In the genomic region with DNA sequence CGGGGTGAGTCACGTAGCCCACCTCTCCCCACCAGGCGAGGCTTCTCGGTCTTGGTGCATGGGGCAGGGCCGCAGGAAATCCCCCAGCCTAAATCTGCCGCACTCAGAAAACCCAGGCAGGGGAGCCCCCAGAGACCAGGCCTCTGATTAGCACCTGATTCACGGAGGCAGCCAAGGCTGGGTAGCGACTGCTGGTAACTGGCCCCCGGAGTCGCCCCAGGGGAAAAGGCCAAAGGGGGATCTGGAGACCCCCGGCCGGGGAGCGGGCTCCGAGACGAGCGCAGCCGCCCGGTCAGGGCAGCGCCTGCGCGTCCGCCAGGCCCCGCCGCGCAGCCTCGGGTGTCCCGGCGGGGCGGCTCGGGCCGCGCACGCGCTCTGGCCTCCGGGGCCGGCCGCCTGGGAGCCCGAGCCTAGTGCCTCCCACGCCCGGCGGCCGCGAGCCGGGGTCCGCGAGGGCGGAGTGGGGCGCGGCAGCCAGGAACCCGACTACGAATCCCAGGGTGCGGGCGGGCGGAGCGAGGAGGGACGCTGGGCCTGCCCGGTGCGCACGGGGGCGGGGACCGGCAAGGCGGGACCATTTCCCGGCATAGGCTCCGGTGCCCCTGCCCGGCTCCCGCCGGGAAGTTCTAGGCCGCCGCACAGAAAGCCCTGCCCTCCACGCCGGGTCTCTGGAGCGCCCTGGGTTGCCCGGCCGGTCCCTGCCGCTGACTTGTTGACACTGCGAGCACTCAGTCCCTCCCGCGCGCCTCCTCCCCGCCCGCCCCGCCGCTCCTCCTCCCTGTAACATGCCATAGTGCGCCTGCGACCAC, we compare ENCODE assay signal across 1 cellular context.
TF ChIP-seq lines count a peak whose summit lies in the region.

Gene DUSP22, plus strand, starts transcription at position 791 of the 809 bp plus-strand sequence. CDS start 53 bp downstream, outside the sequence.

TF ChIP-seq in K562, 482 proteins besides CTCF, POLR2A, EP300 and RAD21 (continued from another document and continues in another):
- TF ChIP-seq NR2C1 (IDR thresholded peaks at IDR 0.05) (no peak), NR2C1 (tag; IDR thresholded peaks at IDR 0.05) (no peak), ADNP (tag; IDR thresholded peaks at IDR 0.05) (no peak), THAP7 (CRISPR knock-in tag; IDR thresholded peaks at IDR 0.05) (peak; percentile 18; the same call in 1 of the 2 replicates), UBTF (IDR thresholded peaks at IDR 0.05; ENCODE audit: borderline replicate concordance in 1 of 2, low read depth in 2 of 2, low read length in 2 of 2) (peak; percentile 86 to 96; a peak in 3 of 4 replicates), STAT5B (CRISPR knock-in tag; IDR thresholded peaks at IDR 0.05) (no peak), ZFX (CRISPR knock-in tag; IDR thresholded peaks at IDR 0.05) (peak; percentile 95), HMG20B (CRISPR knock-in tag; IDR thresholded peaks at IDR 0.05) (no peak), ARNT (IDR thresholded peaks at IDR 0.05) (no peak), GATAD2A (IDR thresholded peaks at IDR 0.05) (no peak), MXI1 (IDR thresholded peaks at IDR 0.05; ENCODE audit: low read depth, low read length) (no peak), ERF (CRISPR knock-in tag; IDR thresholded peaks at IDR 0.05) (0 out of 2 replicates have a peak, but pooled peaks have one; percentile 58), ZBTB8A (IDR thresholded peaks at IDR 0.05; ENCODE audit: partially characterized antibody) (no peak), PRMT5 (CRISPR knock-in tag; IDR thresholded peaks at IDR 0.05) (no peak), ZNF408 (CRISPR knock-in tag; IDR thresholded peaks at IDR 0.05; ENCODE audit: low read depth) (no peak), POLR2G (IDR thresholded peaks at IDR 0.05; ENCODE audit: low read depth, low read length) (peak; percentile 87), NFXL1 (CRISPR knock-in tag; IDR thresholded peaks at IDR 0.05) (no peak), THRAP3 (IDR thresholded peaks at IDR 0.05; ENCODE audit: borderline replicate concordance) (no peak), HIVEP1 (CRISPR knock-in tag; IDR thresholded peaks at IDR 0.05) (peak; percentile 78; the same call in 1 of the 2 replicates), BDP1 (IDR thresholded peaks at IDR 0.05; ENCODE audit: insufficient read depth, insufficient read length) (no peak), TCF3 (CRISPR knock-in tag; IDR thresholded peaks at IDR 0.05) (0 out of 2 replicates have a peak, but pooled peaks have one; percentile 3), ZNF311 (CRISPR knock-in tag; IDR thresholded peaks at IDR 0.05) (no peak), CBX8 (IDR thresholded peaks at IDR 0.05; ENCODE audit: borderline replicate concordance, extremely low read depth, low read depth, low read length, poor library complexity, severe bottlenecking) (no peak), GTF3C2 (IDR thresholded peaks at IDR 0.05; ENCODE audit: borderline replicate concordance, extremely low read depth, insufficient read length) (no peak), ZNF324 (CRISPR knock-in tag; IDR thresholded peaks at IDR 0.05) (0 out of 2 replicates have a peak, but pooled peaks have one; percentile 42), MTF1 (CRISPR knock-in tag; IDR thresholded peaks at IDR 0.05; ENCODE audit: borderline replicate concordance) (no peak), TARDBP (IDR thresholded peaks at IDR 0.05) (no peak), YY1 (IDR thresholded peaks at IDR 0.05; ENCODE audit: borderline replicate concordance in 1 of 3, control insufficient read depth in 1 of 3, extremely low read depth in 1 of 3, insufficient read depth in 3 of 3, insufficient read length in 1 of 3, insufficient replicate concordance in 2 of 3, low read depth in 1 of 3, low read length in 2 of 3) (peak in 1 of 3 experiments; percentile 21), PYGO2 (tag; IDR thresholded peaks at IDR 0.05) (no peak), BHLHE40 (IDR thresholded peaks at IDR 0.05; ENCODE audit: low read length) (peak; percentile 3; the same call in 1 of the 2 replicates), RBFOX2 (IDR thresholded peaks at IDR 0.05; ENCODE audit: low read depth, low read length) (peak; percentile 78), SMARCA4 (IDR thresholded peaks at IDR 0.05) (no peak), NR0B1 (IDR thresholded peaks at IDR 0.05; ENCODE audit: partially characterized antibody) (no peak), NONO (IDR thresholded peaks at IDR 0.05; ENCODE audit: low read depth in 2 of 2, low read length in 1 of 2) (peak; percentile 22 to 89; a peak in 2 of 4 replicates), FOXP4 (CRISPR knock-in tag; IDR thresholded peaks at IDR 0.05; ENCODE audit: borderline replicate concordance) (no peak; the same call in 1 of the 2 replicates), NCOA1 (IDR thresholded peaks at IDR 0.05; ENCODE audit: low read depth) (no peak), NFIX (CRISPR knock-in tag; IDR thresholded peaks at IDR 0.05; ENCODE audit: low read depth) (no peak), ZNF41 (CRISPR knock-in tag; conservative IDR thresholded peaks at IDR 0.05) (no peak), FOXJ2 (tag; IDR thresholded peaks at IDR 0.05) (no peak), HDAC1 (IDR thresholded peaks at IDR 0.05) (peak in 1 of 2 experiments; percentile 64; a peak in 2 of 4 replicates)
- TF ChIP-seq, protein P1, sequence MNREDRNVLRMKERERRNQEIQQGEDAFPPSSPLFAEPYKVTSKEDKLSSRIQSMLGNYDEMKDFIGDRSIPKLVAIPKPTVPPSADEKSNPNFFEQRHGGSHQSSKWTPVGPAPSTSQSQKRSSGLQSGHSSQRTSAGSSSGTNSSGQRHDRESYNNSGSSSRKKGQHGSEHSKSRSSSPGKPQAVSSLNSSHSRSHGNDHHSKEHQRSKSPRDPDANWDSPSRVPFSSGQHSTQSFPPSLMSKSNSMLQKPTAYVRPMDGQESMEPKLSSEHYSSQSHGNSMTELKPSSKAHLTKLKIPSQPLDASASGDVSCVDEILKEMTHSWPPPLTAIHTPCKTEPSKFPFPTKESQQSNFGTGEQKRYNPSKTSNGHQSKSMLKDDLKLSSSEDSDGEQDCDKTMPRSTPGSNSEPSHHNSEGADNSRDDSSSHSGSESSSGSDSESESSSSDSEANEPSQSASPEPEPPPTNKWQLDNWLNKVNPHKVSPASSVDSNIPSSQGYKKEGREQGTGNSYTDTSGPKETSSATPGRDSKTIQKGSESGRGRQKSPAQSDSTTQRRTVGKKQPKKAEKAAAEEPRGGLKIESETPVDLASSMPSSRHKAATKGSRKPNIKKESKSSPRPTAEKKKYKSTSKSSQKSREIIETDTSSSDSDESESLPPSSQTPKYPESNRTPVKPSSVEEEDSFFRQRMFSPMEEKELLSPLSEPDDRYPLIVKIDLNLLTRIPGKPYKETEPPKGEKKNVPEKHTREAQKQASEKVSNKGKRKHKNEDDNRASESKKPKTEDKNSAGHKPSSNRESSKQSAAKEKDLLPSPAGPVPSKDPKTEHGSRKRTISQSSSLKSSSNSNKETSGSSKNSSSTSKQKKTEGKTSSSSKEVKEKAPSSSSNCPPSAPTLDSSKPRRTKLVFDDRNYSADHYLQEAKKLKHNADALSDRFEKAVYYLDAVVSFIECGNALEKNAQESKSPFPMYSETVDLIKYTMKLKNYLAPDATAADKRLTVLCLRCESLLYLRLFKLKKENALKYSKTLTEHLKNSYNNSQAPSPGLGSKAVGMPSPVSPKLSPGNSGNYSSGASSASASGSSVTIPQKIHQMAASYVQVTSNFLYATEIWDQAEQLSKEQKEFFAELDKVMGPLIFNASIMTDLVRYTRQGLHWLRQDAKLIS (CRISPR knock-in tag; IDR thresholded peaks at IDR 0.05): 0 out of 2 replicates have a peak, but pooled peaks have one; percentile 20
- TF ChIP-seq, protein P2, sequence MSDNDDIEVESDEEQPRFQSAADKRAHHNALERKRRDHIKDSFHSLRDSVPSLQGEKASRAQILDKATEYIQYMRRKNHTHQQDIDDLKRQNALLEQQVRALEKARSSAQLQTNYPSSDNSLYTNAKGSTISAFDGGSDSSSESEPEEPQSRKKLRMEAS (CRISPR knock-in tag; IDR thresholded peaks at IDR 0.05): peak; percentile 36; the same call in 1 of the 2 replicates
- TF ChIP-seq, protein P3, sequence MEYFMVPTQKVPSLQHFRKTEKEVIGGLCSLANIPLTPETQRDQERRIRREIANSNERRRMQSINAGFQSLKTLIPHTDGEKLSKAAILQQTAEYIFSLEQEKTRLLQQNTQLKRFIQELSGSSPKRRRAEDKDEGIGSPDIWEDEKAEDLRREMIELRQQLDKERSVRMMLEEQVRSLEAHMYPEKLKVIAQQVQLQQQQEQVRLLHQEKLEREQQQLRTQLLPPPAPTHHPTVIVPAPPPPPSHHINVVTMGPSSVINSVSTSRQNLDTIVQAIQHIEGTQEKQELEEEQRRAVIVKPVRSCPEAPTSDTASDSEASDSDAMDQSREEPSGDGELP (CRISPR knock-in tag; IDR thresholded peaks at IDR 0.05; ENCODE audit: borderline replicate concordance): peak; percentile 8; the same call in 1 of the 2 replicates
- TF ChIP-seq, protein P4, sequence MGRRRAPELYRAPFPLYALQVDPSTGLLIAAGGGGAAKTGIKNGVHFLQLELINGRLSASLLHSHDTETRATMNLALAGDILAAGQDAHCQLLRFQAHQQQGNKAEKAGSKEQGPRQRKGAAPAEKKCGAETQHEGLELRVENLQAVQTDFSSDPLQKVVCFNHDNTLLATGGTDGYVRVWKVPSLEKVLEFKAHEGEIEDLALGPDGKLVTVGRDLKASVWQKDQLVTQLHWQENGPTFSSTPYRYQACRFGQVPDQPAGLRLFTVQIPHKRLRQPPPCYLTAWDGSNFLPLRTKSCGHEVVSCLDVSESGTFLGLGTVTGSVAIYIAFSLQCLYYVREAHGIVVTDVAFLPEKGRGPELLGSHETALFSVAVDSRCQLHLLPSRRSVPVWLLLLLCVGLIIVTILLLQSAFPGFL (CRISPR knock-in tag; IDR thresholded peaks at IDR 0.05): no peak
